In genomic region chr11:35766651-35767050, GRCh38 we compare ENCODE assay signal across 6 cellular contexts.
"Had no signal": no experiment of that assay in that cellular context is flagged by ENCODE, and none has a peak within 500 bp of the region (broad histone marks: within the 10 kb centered on the region; RNA-seq: fewer than 3 reads in every experiment).

No MANE protein-coding gene starts in this region.

- H3K27ac ChIP-seq: HL-60 had no signal

- H3K4me3 Mint-ChIP-seq: IgD-negative memory B cell had no signal

- H3K27ac Mint-ChIP-seq: IgD-negative memory B cell had no signal

- DNase-seq: IMR-90, KBM-7 had no signal

- H3K27me3 Mint-ChIP-seq: IgD-negative memory B cell had no signal

- H3K4me3 ChIP-seq: K562 had no signal

- ATAC-seq: HepG2, K562 had no signal
